Comparison of ENCODE assay signal across 10 cellular contexts in the genomic region with DNA sequence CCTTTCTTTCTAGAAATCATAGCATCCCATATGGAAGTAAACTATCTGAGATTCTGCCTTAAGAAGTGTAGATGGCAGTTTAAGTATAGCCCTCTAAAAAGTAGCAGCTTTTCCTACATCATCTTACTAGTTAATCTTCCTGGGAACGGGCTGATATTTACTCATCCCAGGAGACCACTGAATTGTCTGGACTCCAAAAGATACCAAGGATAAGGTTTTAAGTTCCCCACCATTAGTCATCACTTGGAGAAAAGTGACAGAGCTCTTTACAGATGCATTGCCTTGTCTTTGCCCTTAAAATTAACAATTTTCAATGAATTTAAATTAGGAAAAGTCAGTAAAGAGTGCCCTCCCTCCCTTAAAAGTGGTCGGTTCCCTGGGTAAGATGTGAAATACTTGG.
A peak's percentile ranks its signal among the peaks of the same experiment; 100 is the strongest.
DNase-seq lines count a peak whose midpoint lies in the region; ATAC-seq lines count a peak whose summit lies in the region.
"Had no signal": no experiment of that assay in that cellular context is flagged by ENCODE, and none has a peak within 500 bp of the region (broad histone marks: within the 10 kb centered on the region; RNA-seq: fewer than 3 reads in every experiment).

No MANE protein-coding gene starts in this region.

- H3K27me3 Mint-ChIP-seq in central memory CD8-positive, alpha-beta T cell, result no peaks in the 10 kb centered on the region
- no peaks in the 10 kb centered on the region for H3K27me3 Mint-ChIP-seq in naive thymus-derived CD8-positive, alpha-beta T cell
- H3K27me3 Mint-ChIP-seq: activated naive CD8-positive, alpha-beta T cell treated with anti-CD3 and anti-CD28 coated beads, Interleukin-2, amount 10 ng/mL, durations not matched to agents 7 days and 5 days had no signal

- peak overlapping the region; percentile 94 for H3K27ac Mint-ChIP-seq in central memory CD8-positive, alpha-beta T cell (ENCODE audit: low read depth)
- H3K27ac Mint-ChIP-seq in naive thymus-derived CD8-positive, alpha-beta T cell, result peak overlapping the region; percentile 93 to 99 (median 97)

- H3K9me3 Mint-ChIP-seq in central memory CD8-positive, alpha-beta T cell, result no peaks in the 10 kb centered on the region
- H3K9me3 Mint-ChIP-seq in naive thymus-derived CD8-positive, alpha-beta T cell, result peaks cover 0 to 15% (median 0%) of the 10 kb centered on the region in 9 donors
- H3K9me3 Mint-ChIP-seq: activated naive CD8-positive, alpha-beta T cell treated with anti-CD3 and anti-CD28 coated beads, Interleukin-2, amount 10 ng/mL, durations not matched to agents 7 days and 5 days had no signal

- H3K36me3 Mint-ChIP-seq in central memory CD8-positive, alpha-beta T cell (ENCODE audit: insufficient read depth), result peaks cover 4% of the 10 kb centered on the region
- H3K36me3 Mint-ChIP-seq in naive thymus-derived CD8-positive, alpha-beta T cell, result peaks cover 0 to 8% (median 0%) of the 10 kb centered on the region in 3 donors

- no peak for ATAC-seq in central memory CD8-positive, alpha-beta T cell (replicated peaks; ENCODE audit: extremely low read depth, poor library complexity, severe bottlenecking)
- ATAC-seq in naive thymus-derived CD8-positive, alpha-beta T cell, result no peak
- ATAC-seq in HG03196 (IDR thresholded peaks at IDR 0.05; ENCODE audit: unreplicated experiment) (no peak), HG03432 (IDR thresholded peaks at IDR 0.05; ENCODE audit: unreplicated experiment) (no peak)
- ATAC-seq: HepG2 had no signal

- H3K4me1 Mint-ChIP-seq in central memory CD8-positive, alpha-beta T cell, result peaks cover 58% of the 10 kb centered on the region
- peaks cover 47 to 94% (median 81%) of the 10 kb centered on the region in 4 donors for H3K4me1 Mint-ChIP-seq in naive thymus-derived CD8-positive, alpha-beta T cell

- POLR2A ChIA-PET in naive thymus-derived CD8-positive, alpha-beta T cell (lab: Charles Lee), result interaction anchor here (0.6 to 3.1 kb wide), 5 partner anchors 20 to 42 kb away, joined by 3 to 16 read pairs (median 5); no protein-coding TSS in a partner anchor

- DNase-seq in ACHN (peak; percentile 44), HS-5 (ENCODE audit: low read depth) (peak; percentile 15), COR-L47 (lab: John Stamatoyannopoulos, UW) (no peak), NCI-H510A treated with DMSO at 0.1 percent for 48 hours (lab: John Stamatoyannopoulos, UW) (no peak)
- no peak for DNase-seq in central memory CD8-positive, alpha-beta T cell (ENCODE audit: low spot score in 2 of 2)
- no peak for DNase-seq in naive thymus-derived CD8-positive, alpha-beta T cell
- DNase-seq: activated naive CD8-positive, alpha-beta T cell treated with anti-CD3 and anti-CD28 coated beads, Interleukin-2, amount 10 ng/mL, durations not matched to agents 7 days and 5 days had no signal

- in situ Hi-C loops in ACHN (cut with HindIII; ENCODE audit: low pct_ligation_motif_present, low pct_unique_long_range_greater_than_20kb, low sequenced_read_pairs), result no loop called here

- H3K4me3 Mint-ChIP-seq in central memory CD8-positive, alpha-beta T cell, result no peak overlapping the region
- H3K4me3 Mint-ChIP-seq in naive thymus-derived CD8-positive, alpha-beta T cell, result peak overlapping the region in 1 of 10 donors; percentile 7
- H3K4me3 Mint-ChIP-seq: activated naive CD8-positive, alpha-beta T cell treated with anti-CD3 and anti-CD28 coated beads, Interleukin-2, amount 10 ng/mL, durations not matched to agents 7 days and 5 days had no signal

Comparison
In these comparisons a context has a peak if more than half of its experiments do, and no peak if none do; other contexts are left out.
1. DNase-seq: peak in ACHN (single experiment) and HS-5 (single experiment); none in central memory CD8-positive, alpha-beta T cell (0 of 2), naive thymus-derived CD8-positive, alpha-beta T cell (0 of 10), COR-L47 (single experiment) and NCI-H510A treated with DMSO at 0.1 percent for 48 hours (single experiment).